Comparison of ENCODE assay signal across 1 cellular context in the genomic region with DNA sequence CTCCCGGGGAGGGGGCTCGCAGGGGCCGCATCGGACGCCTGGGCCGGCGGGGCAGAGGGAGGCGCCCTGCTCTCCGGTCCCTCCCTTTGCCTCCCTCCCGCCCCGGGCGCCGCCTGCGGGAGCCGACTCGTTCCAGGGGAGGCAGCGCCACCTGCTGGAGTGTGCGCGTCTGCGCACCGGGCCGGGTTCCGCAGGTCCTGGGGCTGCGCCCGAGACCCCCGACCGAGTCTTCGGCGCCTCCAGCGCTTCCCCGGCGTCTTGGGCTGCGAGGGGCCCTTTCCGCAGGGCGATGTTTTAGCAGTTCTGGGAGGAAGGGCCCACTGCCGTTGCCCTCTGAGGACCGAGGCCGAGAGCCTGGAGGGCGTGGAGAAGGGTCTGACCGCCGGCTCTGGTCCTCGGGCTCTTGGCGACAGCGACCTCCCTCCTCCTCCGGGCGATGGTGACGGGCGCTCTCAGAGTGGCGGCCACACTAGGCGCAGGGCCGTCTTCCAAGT.
TF ChIP-seq lines count a peak whose summit lies in the region.

No MANE protein-coding gene starts in this region.

TF ChIP-seq in GM23338, 12 proteins besides CTCF, POLR2A, EP300 and RAD21:
- TF ChIP-seq NANOG (IDR thresholded peaks at IDR 0.05; ENCODE audit: borderline replicate concordance) = no peak
- peak; percentile 57; the same call in 1 of the 2 replicates for TF ChIP-seq CREB1 (CRISPR knock-in tag; IDR thresholded peaks at IDR 0.05; ENCODE audit: low read depth)
